ENCODE assay signal across 18 cellular contexts in the genomic region with DNA sequence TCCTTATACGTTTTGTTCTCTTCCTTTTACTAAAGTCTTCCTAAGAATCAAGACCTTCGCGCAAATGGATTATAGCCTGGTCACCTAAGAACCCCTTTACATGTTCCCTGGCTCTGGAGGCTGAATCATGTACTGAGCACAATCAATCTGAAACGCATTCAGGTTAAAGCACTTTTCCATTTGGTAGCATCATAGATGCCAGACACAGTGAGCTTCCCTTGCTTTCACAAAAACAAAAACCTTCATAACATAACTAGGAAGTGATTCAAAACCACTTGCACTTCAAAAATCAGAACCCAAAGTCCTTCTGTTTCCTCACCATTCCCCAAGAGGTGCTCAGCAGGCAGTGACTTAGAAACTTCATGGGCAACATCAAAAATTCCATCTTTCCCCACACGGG.
DNase-seq lines count a peak whose midpoint lies in the region; ATAC-seq and TF ChIP-seq lines count a peak whose summit lies in the region.
"Had no signal": no experiment of that assay in that cellular context is flagged by ENCODE, and none has a peak within 500 bp of the region (broad histone marks: within the 10 kb centered on the region; RNA-seq: fewer than 3 reads in every experiment).

No MANE protein-coding gene starts in this region.

- no peaks in the 10 kb centered on the region for H3K27me3 Mint-ChIP-seq in activated T-cell treated with anti-CD3 and anti-CD28 coated beads, Interleukin-2, amount 50 U/mL, for 24 hours
- H3K27me3 Mint-ChIP-seq: CD8-positive, alpha-beta memory T cell had no signal

- peak overlapping the region; percentile 31 for H3K27ac Mint-ChIP-seq in activated T-cell treated with anti-CD3 and anti-CD28 coated beads, Interleukin-2, amount 50 U/mL, for 24 hours

- no peak overlapping the region for H3K14ac ChIP-seq in neuronal stem cell (ENCODE audit: low read length)

- no peak overlapping the region for H2AK5ac ChIP-seq in neuronal stem cell (ENCODE audit: low read depth, low read length)

- H3K4me3 Mint-ChIP-seq in activated T-cell treated with anti-CD3 and anti-CD28 coated beads, Interleukin-2, amount 50 U/mL, for 24 hours, result no peak overlapping the region
- H3K4me3 Mint-ChIP-seq: CD8-positive, alpha-beta memory T cell had no signal

- no peak overlapping the region for H2BK12ac ChIP-seq in neuronal stem cell (ENCODE audit: low read length)

- H3K4me1 ChIP-seq in DOHH2 (ENCODE audit: control insufficient read depth, low read length) (peaks cover 30% of the 10 kb centered on the region), neuronal stem cell (ENCODE audit: control insufficient read depth in 2 of 2, insufficient read depth in 1 of 2, low read depth in 1 of 2, low read length in 2 of 2) (peaks cover 8 to 10% of the 10 kb centered on the region in 2 donors), MM.1S (ENCODE audit: low read length) (no peaks in the 10 kb centered on the region)

- H3K23ac ChIP-seq in neuronal stem cell (ENCODE audit: low read depth, low read length, poor library complexity), result no peak overlapping the region

- no peak overlapping the region for H2BK120ac ChIP-seq in neuronal stem cell (ENCODE audit: low read depth, low read length)

- TF ChIP-seq CTCF in DOHH2 (IDR thresholded peaks at IDR 0.05; ENCODE audit: low read depth, low read length, poor library complexity, severe bottlenecking) (no peak), choroid plexus epithelial cell (conservative IDR thresholded peaks at IDR 0.05; ENCODE audit: low read depth, low read length) (no peak), MM.1S (IDR thresholded peaks at IDR 0.05; ENCODE audit: low read length) (no peak)

- H3K9me2 ChIP-seq in DOHH2 (replicated peaks; ENCODE audit: control insufficient read depth, low read length) (no peaks in the 10 kb centered on the region), MM.1S (replicated peaks; ENCODE audit: insufficient read depth, low read length) (no peaks in the 10 kb centered on the region)

- no peaks in the 10 kb centered on the region for H3K4me1 Mint-ChIP-seq in activated T-cell treated with anti-CD3 and anti-CD28 coated beads, Interleukin-2, amount 50 U/mL, for 24 hours (ENCODE audit: low read depth)
- H3K4me1 Mint-ChIP-seq: CD8-positive, alpha-beta memory T cell had no signal

- H3K79me2 ChIP-seq in DOHH2 (ENCODE audit: control insufficient read depth, low read length) (no peaks in the 10 kb centered on the region), MM.1S (ENCODE audit: low read length) (no peaks in the 10 kb centered on the region)

- H3K4me2 ChIP-seq in DOHH2 (ENCODE audit: low read length) (peak overlapping the region; percentile 43; the same call in 1 of the 2 replicates), neuronal stem cell (ENCODE audit: insufficient read depth, low read length, poor library complexity, severe bottlenecking) (no peak overlapping the region), MM.1S (ENCODE audit: low read depth, low read length) (no peak overlapping the region)

- no peaks in the 10 kb centered on the region for H3K79me1 ChIP-seq in neuronal stem cell (ENCODE audit: low read depth, low read length)

- DNase-seq in activated T-cell treated with anti-CD3 and anti-CD28 coated beads, Interleukin-2, amount 50 U/mL, for 24 hours, result no peak
- no peak for DNase-seq in activated T-cell treated with anti-CD3 and anti-CD28 coated beads, Interleukin-2, amount 50 U/mL, for 48 hours
- DNase-seq in choroid plexus epithelial cell (ENCODE audit: low read depth) (peak; percentile 9), neuronal stem cell (ENCODE audit: low spot score) (no peak), MM.1S (no peak), NCI-H2107 (lab: John Stamatoyannopoulos, UW) (no peak)
- DNase-seq: C1 segment of cervical spinal cord; CD8-positive, alpha-beta memory T cell; KBM-7; NCI-H1105 treated with DMSO at 0.1 percent for 48 hours; NCI-H187; NCI-H2227 treated with DMSO at 0.1 percent for 48 hours; NCI-H510A treated with DMSO at 0.1 percent for 48 hours; NCI-H774; Right ventricle myocardium superior had no signal

- H2BK15ac ChIP-seq in neuronal stem cell (ENCODE audit: low read length), result no peak overlapping the region

- no peaks in the 10 kb centered on the region for H3K9me3 ChIP-seq in DOHH2 (ENCODE audit: control insufficient read depth, insufficient read depth, low read length)
- H3K9me3 ChIP-seq in neuronal stem cell (replicated peaks in 1 of 2; ENCODE audit: control insufficient read depth in 2 of 2, insufficient read depth in 1 of 2, low read depth in 1 of 2, low read length in 2 of 2), result peaks cover 0 to 1% of the 10 kb centered on the region in 2 donors
- H3K9me3 ChIP-seq in MM.1S (replicated peaks; ENCODE audit: insufficient read depth, low read length), result no peaks in the 10 kb centered on the region

- H3K27ac ChIP-seq in DOHH2 (ENCODE audit: low read depth, low read length) (peak overlapping the region; percentile 44), neuronal stem cell (replicated peaks; ENCODE audit: low read length) (no peak overlapping the region), MM.1S (ENCODE audit: low read length) (no peak overlapping the region)

- H3K27me3 ChIP-seq in DOHH2 (ENCODE audit: control insufficient read depth, low read length) (no peaks in the 10 kb centered on the region), neuronal stem cell (ENCODE audit: control insufficient read depth in 3 of 3, insufficient read depth in 3 of 3, low read depth in 1 of 3, low read length in 3 of 3) (no peaks in the 10 kb centered on the region), MM.1S (replicated peaks; ENCODE audit: insufficient read depth, low read length) (no peaks in the 10 kb centered on the region)

- no peak overlapping the region for H3K9ac ChIP-seq in neuronal stem cell (ENCODE audit: low read depth, low read length, poor library complexity)
- H3K9ac ChIP-seq in MM.1S (ENCODE audit: low read length), result no peak overlapping the region

- H3K4ac ChIP-seq in neuronal stem cell (ENCODE audit: low read length), result no peak overlapping the region

- no peak overlapping the region for H3K4me3 ChIP-seq in DOHH2 (ENCODE audit: low read length)
- H3K4me3 ChIP-seq in choroid plexus epithelial cell (ENCODE audit: low read depth, low read length), result no peak overlapping the region
- no peak overlapping the region for H3K4me3 ChIP-seq in neuronal stem cell (ENCODE audit: low read length in 2 of 2)
- H3K4me3 ChIP-seq in MM.1S (ENCODE audit: low read length), result no peak overlapping the region

- H2BK5ac ChIP-seq in neuronal stem cell (ENCODE audit: low read length), result no peak overlapping the region

- H4K91ac ChIP-seq in neuronal stem cell (ENCODE audit: low read depth, low read length, poor library complexity), result no peak overlapping the region

- H4K8ac ChIP-seq in neuronal stem cell (ENCODE audit: low read depth, low read length), result no peak overlapping the region

- H3F3A ChIP-seq in DOHH2 (ENCODE audit: control insufficient read depth, insufficient read depth) (no peaks in the 10 kb centered on the region), MM.1S (ENCODE audit: insufficient read depth, low read length) (no peaks in the 10 kb centered on the region)

- H2AFZ ChIP-seq in neuronal stem cell (ENCODE audit: low read length) (peak overlapping the region; percentile 9), MM.1S (ENCODE audit: low read length) (no peak overlapping the region)

- H3K18ac ChIP-seq in neuronal stem cell (ENCODE audit: low read length), result no peak overlapping the region

- H4K20me1 ChIP-seq in DOHH2 (ENCODE audit: control insufficient read depth, insufficient read depth, low read depth, low read length) (no peaks in the 10 kb centered on the region), MM.1S (ENCODE audit: insufficient read depth, low read length) (no peaks in the 10 kb centered on the region)

- no CpG with 5 or more reads among the region's 5 CpGs for WGBS in neuronal stem cell (ENCODE audit: extremely low coverage in 2 of 2, insufficient read length in 2 of 2, insufficient replicate concordance in 1 of 2), 2 donors

- H3K9me3 Mint-ChIP-seq in activated T-cell treated with anti-CD3 and anti-CD28 coated beads, Interleukin-2, amount 50 U/mL, for 24 hours, result no peaks in the 10 kb centered on the region
- H3K9me3 Mint-ChIP-seq: CD8-positive, alpha-beta memory T cell had no signal

- H3K36me3 ChIP-seq in DOHH2 (ENCODE audit: control insufficient read depth, low read length) (peaks cover 23% of the 10 kb centered on the region), neuronal stem cell (replicated peaks in 1 of 2; ENCODE audit: control insufficient read depth in 2 of 2, insufficient read depth in 2 of 2, low read length in 2 of 2) (no peaks in the 10 kb centered on the region), MM.1S (replicated peaks; ENCODE audit: insufficient read depth, low read length) (no peaks in the 10 kb centered on the region)

- H3K36me3 Mint-ChIP-seq in activated T-cell treated with anti-CD3 and anti-CD28 coated beads, Interleukin-2, amount 50 U/mL, for 24 hours (ENCODE audit: low read depth), result peaks cover 85% of the 10 kb centered on the region

- ATAC-seq in HG02642 (IDR thresholded peaks at IDR 0.05; ENCODE audit: poor library complexity, unreplicated experiment), result no peak
- ATAC-seq: HepG2 had no signal
